In genomic region chr16:9099131-9099625, GRCh38 we compare ENCODE assay signal across 1 cellular context.
TF ChIP-seq lines count a peak whose summit lies in the region.

No MANE protein-coding gene starts in this region.

TF ChIP-seq in GM12878, 131 proteins besides CTCF, POLR2A, EP300 and RAD21 (continued from another document):
- no peak for TF ChIP-seq CUX1 (IDR thresholded peaks at IDR 0.05; ENCODE audit: insufficient replicate concordance, low read depth, low read length)
- no peak; the same call in 1 of the 2 replicates for TF ChIP-seq GATAD2B (conservative IDR thresholded peaks at IDR 0.05; ENCODE audit: low read depth)
- no peak for TF ChIP-seq ZBED1 (IDR thresholded peaks at IDR 0.05; ENCODE audit: borderline replicate concordance)
- no peak for TF ChIP-seq CHD4 (IDR thresholded peaks at IDR 0.05)
- no peak for TF ChIP-seq RCOR1 (conservative IDR thresholded peaks at IDR 0.05; ENCODE audit: low read depth, low read length)
- peak; percentile 76 for TF ChIP-seq PKNOX1 (IDR thresholded peaks at IDR 0.05)
- TF ChIP-seq NFYA (IDR thresholded peaks at IDR 0.05; ENCODE audit: borderline replicate concordance, low read depth, low read length): no peak
- no peak for TF ChIP-seq PML (IDR thresholded peaks at IDR 0.05; ENCODE audit: low read length)
- no peak for TF ChIP-seq ZBTB33 (IDR thresholded peaks at IDR 0.05)
- no peak for TF ChIP-seq KDM1A (IDR thresholded peaks at IDR 0.05; ENCODE audit: borderline replicate concordance)
- no peak for TF ChIP-seq SRF (IDR thresholded peaks at IDR 0.05; ENCODE audit: low read depth in 2 of 2, low read length in 2 of 2)
- 0 out of 2 replicates have a peak, but pooled peaks have one; percentile 48 for TF ChIP-seq IRF4 (IDR thresholded peaks at IDR 0.05; ENCODE audit: low read depth, low read length)
- no peak for TF ChIP-seq ZBTB40 (IDR thresholded peaks at IDR 0.05; ENCODE audit: borderline replicate concordance)
- no peak for TF ChIP-seq ZNF622 (IDR thresholded peaks at IDR 0.05)
- peak; percentile 41; the same call in 1 of the 2 replicates for TF ChIP-seq NFIC (IDR thresholded peaks at IDR 0.05; ENCODE audit: low read depth, low read length)
- TF ChIP-seq MYC (IDR thresholded peaks at IDR 0.05; ENCODE audit: insufficient read depth, insufficient read length, insufficient replicate concordance, low read length, severe bottlenecking): no peak
- no peak for TF ChIP-seq STAT3 (IDR thresholded peaks at IDR 0.05; ENCODE audit: low read depth, low read length)
- no peak for TF ChIP-seq MAX (IDR thresholded peaks at IDR 0.05; ENCODE audit: low read depth, low read length)
- TF ChIP-seq SIN3A (IDR thresholded peaks at IDR 0.05; ENCODE audit: low read depth, low read length): no peak
- TF ChIP-seq JUND (IDR thresholded peaks at IDR 0.05; ENCODE audit: low read depth, low read length): no peak
- TF ChIP-seq RAD51 (IDR thresholded peaks at IDR 0.05): no peak
- TF ChIP-seq CBFB (IDR thresholded peaks at IDR 0.05; ENCODE audit: low read depth): no peak
- no peak for TF ChIP-seq NRF1 (conservative IDR thresholded peaks at IDR 0.05; ENCODE audit: low read depth, low read length)
- no peak for TF ChIP-seq ZNF217 (IDR thresholded peaks at IDR 0.05)
- no peak for TF ChIP-seq TAF1 (IDR thresholded peaks at IDR 0.05; ENCODE audit: borderline replicate concordance, low read depth, low read length)
- TF ChIP-seq E2F8 (IDR thresholded peaks at IDR 0.05; ENCODE audit: low read depth, partially characterized antibody): no peak
- TF ChIP-seq KLF5 (IDR thresholded peaks at IDR 0.05; ENCODE audit: partially characterized antibody): no peak
- no peak for TF ChIP-seq RELA (IDR thresholded peaks at IDR 0.05; ENCODE audit: borderline replicate concordance, partially characterized antibody)
- no peak for TF ChIP-seq GABPA (IDR thresholded peaks at IDR 0.05; ENCODE audit: low read depth)
- TF ChIP-seq FOXK2 (IDR thresholded peaks at IDR 0.05): no peak
- TF ChIP-seq YY1 (IDR thresholded peaks at IDR 0.05; ENCODE audit: low read depth, low read length): no peak
- peak; percentile 35; the same call in 1 of the 2 replicates for TF ChIP-seq MTA3 (IDR thresholded peaks at IDR 0.05; ENCODE audit: borderline replicate concordance, low read length)
- TF ChIP-seq TARDBP (IDR thresholded peaks at IDR 0.05; ENCODE audit: borderline replicate concordance): no peak
- no peak for TF ChIP-seq HDAC6 (IDR thresholded peaks at IDR 0.05; ENCODE audit: unreplicated experiment)
- no peak for TF ChIP-seq ZNF207 (IDR thresholded peaks at IDR 0.05; ENCODE audit: borderline replicate concordance)
- TF ChIP-seq BHLHE40 (IDR thresholded peaks at IDR 0.05; ENCODE audit: borderline replicate concordance in 1 of 2, low read depth in 2 of 2, low read length in 1 of 2): 0 out of 4 replicates have a peak, but pooled peaks of 1 of the 2 experiments have one; percentile 22
- TF ChIP-seq CHD1 (IDR thresholded peaks at IDR 0.05; ENCODE audit: low read depth, low read length): no peak
- no peak for TF ChIP-seq HSF1 (IDR thresholded peaks at IDR 0.05; ENCODE audit: low read depth, low read length)
- TF ChIP-seq SMAD1 (IDR thresholded peaks at IDR 0.05; ENCODE audit: low read depth, partially characterized antibody): no peak
- peak; percentile 93 for TF ChIP-seq RUNX3 (IDR thresholded peaks at IDR 0.05; ENCODE audit: low read length)
- TF ChIP-seq ZNF687 (IDR thresholded peaks at IDR 0.05): no peak
- TF ChIP-seq CREB1 (IDR thresholded peaks at IDR 0.05; ENCODE audit: low read depth): no peak
- no peak for TF ChIP-seq MYB (IDR thresholded peaks at IDR 0.05; ENCODE audit: borderline replicate concordance, low read depth, low read length)
- TF ChIP-seq HDGF (IDR thresholded peaks at IDR 0.05): no peak
TF ChIP-seq in GM12878: peak in this region for 21.
